In genomic region chr2:138503087-138503442, GRCh38 we compare ENCODE assay signal across 8 cellular contexts. TPM values are rescaled to one million over a fixed set of nuclear protein-coding genes. Genes with fewer than 3 reads are reported as not detected.
DNase-seq lines count a peak whose midpoint lies in the region; FAIRE-seq and TF ChIP-seq lines count a peak whose summit lies in the region.

No MANE protein-coding gene starts in this region.

- peak; percentile 61 for FAIRE-seq in keratinocyte (lab: Jason Lieb, UNC)

- H3K4me1 ChIP-seq in HUES64 (ENCODE audit: insufficient read depth, low read length) (peaks cover 28% of the 10 kb centered on the region), keratinocyte (ENCODE audit: control insufficient read depth, extremely low read depth, insufficient read depth, low read length) (peaks cover 8% of the 10 kb centered on the region), thymus (ENCODE audit: control insufficient read depth, insufficient read depth, low read length) (peaks cover 9% of the 10 kb centered on the region)

- H2AFZ ChIP-seq in keratinocyte (ENCODE audit: control insufficient read depth, low read length), result peak overlapping the region; percentile 81

- H3K27ac Mint-ChIP-seq in activated naive CD8-positive, alpha-beta T cell, result peak overlapping the region; percentile 88

- WGBS in HUES64, result 100% methylated on average over 1 of the region's 2 CpGs
- 53% methylated on average over 2 of the region's 2 CpGs for WGBS in thymus

- no peaks in the 10 kb centered on the region for H3K27me3 Mint-ChIP-seq in activated naive CD8-positive, alpha-beta T cell

- H3K36me3 ChIP-seq in HUES64 (ENCODE audit: insufficient read depth, low read length), result no peaks in the 10 kb centered on the region
- H3K36me3 ChIP-seq in keratinocyte (ENCODE audit: control insufficient read depth in 2 of 2, extremely low read depth in 1 of 2, insufficient read depth in 2 of 2, low read length in 2 of 2), result peaks cover 0 to 2% of the 10 kb centered on the region in 2 experiments
- no peaks in the 10 kb centered on the region for H3K36me3 ChIP-seq in thymus (ENCODE audit: control insufficient read depth, insufficient read depth)

- no peak for DNase-seq in GM12864 (ENCODE audit: low read depth)
- peak; percentile 38 for DNase-seq in keratinocyte (ENCODE audit: low read depth, low spot score)
- no peak for DNase-seq in DMS114 treated with DMSO at 0.1 percent for 48 hours (lab: John Stamatoyannopoulos, UW; ENCODE audit: unreplicated experiment)
- no peak for DNase-seq in GDM1 (lab: John Stamatoyannopoulos, UW)
- no peak for DNase-seq in cerebellar nuclear complex (lab: John Stamatoyannopoulos, UW)

- H3K4me3 ChIP-seq in GM12864 (ENCODE audit: low read depth, low read length) (peak overlapping the region; percentile 70), HUES64 (ENCODE audit: low read length) (peak overlapping the region; percentile 92), keratinocyte (ENCODE audit: control insufficient read depth in 2 of 3, extremely low read depth in 1 of 3, insufficient read depth in 2 of 3, low read depth in 1 of 3, low read length in 3 of 3) (peak overlapping the region; percentile 92 to 100 (median 98)), thymus (ENCODE audit: low read length) (peak overlapping the region; percentile 86)

- H3K9ac ChIP-seq in HUES64 (ENCODE audit: low read depth, low read length), result peak overlapping the region; percentile 87; the same call in 1 of the 2 replicates
- H3K9ac ChIP-seq in keratinocyte (ENCODE audit: control insufficient read depth, extremely low read depth, insufficient read depth, low read length), result peak overlapping the region; percentile 92

- TF ChIP-seq CTCF in GM12864 (IDR thresholded peaks at IDR 0.05; ENCODE audit: low read depth, low read length, missing control alignments) (no peak), keratinocyte (optimal IDR thresholded peaks at IDR 0.05 in 1 of 3, IDR thresholded peaks at IDR 0.05 in 1 of 3, conservative IDR thresholded peaks at IDR 0.05 in 1 of 3; ENCODE audit: extremely low read depth in 1 of 3, insufficient read depth in 2 of 3, low read length in 3 of 3) (no peak)

- no peaks in the 10 kb centered on the region for H3K9me3 Mint-ChIP-seq in activated naive CD8-positive, alpha-beta T cell (ENCODE audit: low read depth)

- H3K79me2 ChIP-seq in keratinocyte (ENCODE audit: control insufficient read depth, insufficient read depth, low read length), result peaks cover 62% of the 10 kb centered on the region

- peak overlapping the region; percentile 100 for H3K4me3 Mint-ChIP-seq in activated naive CD8-positive, alpha-beta T cell

- H3K4me2 ChIP-seq in keratinocyte (ENCODE audit: control insufficient read depth, extremely low read depth, insufficient read depth, low read depth, low read length), result peak overlapping the region; percentile 88

- H3K36me3 Mint-ChIP-seq in activated naive CD8-positive, alpha-beta T cell, result peaks cover 9% of the 10 kb centered on the region

- dilution Hi-C loops in keratinocyte (cut with MboI; ENCODE audit: extremely low pct_ligation_motif_present, low sequenced_read_pairs), result no loop called here

- H3K27me3 ChIP-seq in HUES64 (ENCODE audit: insufficient read depth, low read length), result no peaks in the 10 kb centered on the region
- H3K27me3 ChIP-seq in keratinocyte (ENCODE audit: control insufficient read depth, extremely low read depth, insufficient read depth, low read length), result no peaks in the 10 kb centered on the region
- H3K27me3 ChIP-seq in thymus (ENCODE audit: control insufficient read depth, insufficient read depth), result peaks cover 4% of the 10 kb centered on the region

- H3K9me3 ChIP-seq in HUES64 (ENCODE audit: insufficient read depth, low read depth, low read length), result no peaks in the 10 kb centered on the region
- H3K9me3 ChIP-seq in keratinocyte (ENCODE audit: control insufficient read depth, low read depth, low read length), result no peaks in the 10 kb centered on the region
- H3K9me3 ChIP-seq in thymus (ENCODE audit: control insufficient read depth), result no peaks in the 10 kb centered on the region

- peaks cover 43% of the 10 kb centered on the region for H3K4me1 Mint-ChIP-seq in activated naive CD8-positive, alpha-beta T cell (ENCODE audit: low read depth)

- no peak overlapping the region for H3K27ac ChIP-seq in HUES64 (ENCODE audit: low read depth, low read length)
- H3K27ac ChIP-seq in keratinocyte (ENCODE audit: control insufficient read depth, insufficient read depth, low read length), result peak overlapping the region; percentile 92
- no peak overlapping the region for H3K27ac ChIP-seq in thymus (ENCODE audit: low read depth)

- no peaks in the 10 kb centered on the region for H3K9me1 ChIP-seq in keratinocyte (ENCODE audit: control insufficient read depth, extremely low read depth, insufficient read depth, low read length)

- H4K20me1 ChIP-seq in keratinocyte (ENCODE audit: control insufficient read depth, extremely low read depth, insufficient read depth, low read length), result no peaks in the 10 kb centered on the region

RNA-seq across cellular contexts. Expression of gene SPOPL, which starts 1.5 kb away (rescaled TPM):
- 7.8 TPM for polyA plus RNA-seq in HUES64 (2013, experiment 1 of 2)
- 7.5 TPM for polyA plus RNA-seq in HUES64 (2013, experiment 2 of 2)
- polyA plus RNA-seq in keratinocyte (9.1 to 16.5 TPM (median 11.4 TPM) in 3 replicates), thymus (7.3 TPM)
- polyA plus RNA-seq in keratinocyte (2011; ENCODE audit: low read depth), result 13.7 TPM
- 8.9 and 18.8 TPM in 2 replicates for polyA plus RNA-seq in keratinocyte (2011; cell fraction: cytosol; rRNA removed)
- polyA plus RNA-seq in keratinocyte (2011; cell fraction: nucleus; rRNA removed), result 11.8 and 13.3 TPM in 2 replicates
- 9.8 and 9.9 TPM in 2 replicates for polyA plus RNA-seq in keratinocyte (2012; ENCODE audit: low replicate concordance)
- 3.8 to 20.0 TPM (median 8.4 TPM) in 3 replicates for polyA minus RNA-seq in keratinocyte
- polyA minus RNA-seq in keratinocyte (2011; cell fraction: cytosol; rRNA and poly(A)+ RNA removed), result 20.3 TPM
- polyA minus RNA-seq in keratinocyte (2011; cell fraction: nucleus; rRNA and poly(A)+ RNA removed), result 11.9 and 24.4 TPM in 2 replicates
